In genomic region chr5:66171349-66172344, GRCh38 we compare ENCODE assay signal across 1 cellular context.
TF ChIP-seq lines count a peak whose summit lies in the region.

No MANE protein-coding gene starts in this region.

TF ChIP-seq in HepG2, 621 proteins besides CTCF, POLR2A, EP300 and RAD21 (continued from another document):
- TF ChIP-seq STAG1 (CRISPR knock-in tag; IDR thresholded peaks at IDR 0.05) (peak; percentile 43), MED1 (CRISPR knock-in tag; IDR thresholded peaks at IDR 0.05) (no peak)
TF ChIP-seq in HepG2: peak in this region for 5.
